ENCODE assay signal across 1 cellular context in genomic region chr20:4946585-4947378, GRCh38.
TF ChIP-seq lines count a peak whose summit lies in the region.

No MANE protein-coding gene starts in this region.

TF ChIP-seq in HepG2, 621 proteins besides CTCF, POLR2A, EP300 and RAD21 (continued from another document):
- no peak for TF ChIP-seq RERE (CRISPR knock-in tag; IDR thresholded peaks at IDR 0.05; ENCODE audit: low read depth)
- no peak for TF ChIP-seq PHB2 (IDR thresholded peaks at IDR 0.05; ENCODE audit: partially characterized antibody)
